Comparison of ENCODE assay signal across 8 cellular contexts in the genomic region with DNA sequence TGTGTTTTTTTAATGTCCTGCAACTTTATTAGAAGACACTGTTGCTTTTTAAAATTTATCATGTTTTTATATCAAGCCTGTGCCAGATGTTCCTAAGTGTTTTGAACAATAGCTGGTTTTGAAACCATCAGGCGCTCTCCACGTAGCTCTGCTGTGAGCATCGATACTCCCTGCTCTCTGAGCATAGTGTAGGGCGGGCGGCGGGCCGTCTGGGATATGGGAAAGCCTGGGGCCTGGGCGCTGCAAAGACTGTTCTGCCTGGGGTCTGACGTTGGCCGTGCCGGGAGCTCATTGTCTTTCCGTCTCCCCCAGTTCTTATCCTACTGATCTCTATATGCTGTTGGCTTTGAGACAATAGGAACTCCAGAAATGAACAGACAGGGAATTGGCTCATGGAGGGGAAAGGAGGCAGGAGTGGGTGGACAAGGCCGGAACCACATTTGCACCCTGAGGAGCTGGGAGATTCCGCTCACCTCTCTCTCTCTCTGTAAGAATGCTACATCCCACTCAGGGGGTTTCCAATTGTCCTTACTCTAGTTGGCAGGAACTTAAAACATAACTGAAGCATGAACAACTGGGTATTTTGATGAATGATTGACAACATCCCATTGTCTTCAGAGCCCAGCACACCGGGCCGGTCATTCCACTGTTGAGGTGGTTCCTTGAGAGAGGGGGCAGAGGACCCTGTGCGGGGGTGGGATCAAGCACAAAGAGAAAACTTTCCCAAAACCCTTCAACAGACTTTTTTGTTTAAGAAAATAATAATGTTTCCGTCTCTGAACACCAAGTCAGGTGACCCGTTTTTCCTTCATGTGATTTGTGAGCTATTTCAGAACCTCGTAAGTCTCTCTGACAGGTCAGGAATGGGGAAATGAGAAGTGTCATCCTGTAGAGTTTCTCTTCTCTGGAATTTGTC.
DNase-seq lines count a peak whose midpoint lies in the region; ATAC-seq, FAIRE-seq and TF ChIP-seq lines count a peak whose summit lies in the region.

No MANE protein-coding gene starts in this region.

- WGBS in testis, 2 donors = 58 to 62% methylated on average over 20 of the region's 20 CpGs

- no peaks in the 10 kb centered on the region for H3K36me3 ChIP-seq in testis (ENCODE audit: low read depth, missing control alignments)

- intact Hi-C loops in testis (cut with DNase I; ENCODE audit: low total_unique reads) = no loop called here

- H3K9me3 ChIP-seq in testis = no peaks in the 10 kb centered on the region

- peaks cover 10% of the 10 kb centered on the region for H3K4me1 ChIP-seq in testis

- FAIRE-seq in D721Med (lab: Jason Lieb, UNC) = no peak

- peak; percentile 92 for DNase-seq in glomerular visceral epithelial cell (ENCODE audit: extremely low spot score)
- peak; percentile 33 for DNase-seq in testis
- no peak for DNase-seq in D341Med (ENCODE audit: low spot score)
- DNase-seq in EL = no peak
- DNase-seq in D721Med (ENCODE audit: insufficient read length, low spot score) = no peak
- DNase-seq in NCI-H2171 treated with DMSO at 0.1 percent for 48 hours (lab: John Stamatoyannopoulos, UW) = no peak

- H3K27ac ChIP-seq in testis = peak overlapping the region; percentile 5 to 12

- H3K4me3 ChIP-seq in testis = no peak overlapping the region

- TF ChIP-seq CTCF in testis (IDR thresholded peaks at IDR 0.05) = no peak
- TF ChIP-seq CTCF in D721Med (IDR thresholded peaks at IDR 0.05; ENCODE audit: insufficient read depth, missing control alignments) = no peak

- no peaks in the 10 kb centered on the region for H3K27me3 ChIP-seq in testis

- peak; percentile 59 for ATAC-seq in GM21360 (IDR thresholded peaks at IDR 0.05; ENCODE audit: unreplicated experiment)
- peak; percentile 83 for ATAC-seq in HG03457 (IDR thresholded peaks at IDR 0.05; ENCODE audit: unreplicated experiment)

- no peak for TF ChIP-seq POLR2A in testis (IDR thresholded peaks at IDR 0.05)

Comparison
In these comparisons a context has a peak if more than half of its experiments do, and no peak if none do; other contexts are left out.
1. DNase-seq: peak in glomerular visceral epithelial cell (single experiment) and testis (single experiment); none in D341Med (single experiment), EL (single experiment), D721Med (single experiment) and NCI-H2171 treated with DMSO at 0.1 percent for 48 hours (single experiment).